In the genomic region with DNA sequence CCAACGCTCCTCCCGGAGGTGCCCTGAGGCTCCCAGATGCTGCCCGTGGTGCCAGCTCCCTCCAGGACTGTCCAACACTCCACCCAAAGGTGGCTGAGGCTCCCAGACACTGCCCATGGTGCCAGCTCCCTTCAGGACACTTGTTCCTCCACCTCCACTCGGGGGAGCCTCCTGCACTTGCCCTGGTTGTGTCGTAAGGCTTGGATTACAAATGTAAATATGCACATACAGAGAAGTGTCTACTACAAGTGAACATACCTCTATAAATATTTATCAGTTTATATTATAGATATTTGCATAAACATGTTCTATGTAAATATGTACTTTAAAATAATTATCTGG, we compare ENCODE assay signal across 22 cellular contexts.
DNase-seq lines count a peak whose midpoint lies in the region; ATAC-seq and TF ChIP-seq lines count a peak whose summit lies in the region.
"Had no signal": no experiment of that assay in that cellular context is flagged by ENCODE, and none has a peak within 500 bp of the region (broad histone marks: within the 10 kb centered on the region; RNA-seq: fewer than 3 reads in every experiment).

No MANE protein-coding gene starts in this region.

- no peak overlapping the region for H3K27ac ChIP-seq in BLaER1 treated with 17β-estradiol and CSF1 and Interleukin-3, amounts not matched to agents 10 nM and 100 nM
- H3K27ac ChIP-seq in OCI-LY3 (ENCODE audit: low read length), result no peak overlapping the region
- no peak overlapping the region for H3K27ac ChIP-seq in foreskin keratinocyte
- H3K27ac ChIP-seq: colonic mucosa, parathyroid adenoma, WERI-Rb-1 had no signal

- peak overlapping the region in 8 of 11 experiments; percentile 47 to 82 (median 74); a peak in 12 of 22 replicates for H3K4me2 ChIP-seq in BLaER1 treated with 17β-estradiol and CSF1 and Interleukin-3, amounts not matched to agents 10 nM and 100 nM
- H3K4me2 ChIP-seq in OCI-LY3 (ENCODE audit: low read length), result no peak overlapping the region

- H3K9me3 ChIP-seq in BLaER1 treated with 17β-estradiol and CSF1 and Interleukin-3, amounts not matched to agents 10 nM and 100 nM (replicated peaks in 1 of 11), result 0 out of 22 replicates have a peak, but pooled peaks cover 0 to 4% (median 0%) of the 10 kb centered on the region in 11 experiments
- no peaks in the 10 kb centered on the region for H3K9me3 ChIP-seq in OCI-LY3 (ENCODE audit: insufficient read depth, low read length)
- H3K9me3 ChIP-seq: colonic mucosa, SJSA1 had no signal

- H4K20me1 ChIP-seq in BLaER1 treated with 17β-estradiol and CSF1 and Interleukin-3, amounts not matched to agents 10 nM and 100 nM, result peaks cover 0 to 10% (median 0%) of the 10 kb centered on the region in 11 experiments; a peak in 2 of 22 replicates
- no peaks in the 10 kb centered on the region for H4K20me1 ChIP-seq in OCI-LY3 (ENCODE audit: insufficient read depth, low read length)

- peak overlapping the region; percentile 31 for H3K27ac Mint-ChIP-seq in osteocyte (ENCODE audit: unreplicated experiment)
- H3K27ac Mint-ChIP-seq: activated T-helper 2 cell treated with anti-CD3 and anti-CD28 coated beads, Interferon-gamma antibody, Interleukin-2, Interleukin-4, amounts not matched to agents 10 μg/mL and 5 μg/mL and 100 μg/mL, durations not matched to agents 14 hours and 24 hours and 36 hours; CD8-positive, alpha-beta memory T cell; immature natural killer cell; stimulated activated effector memory CD8-positive, alpha-beta T cell treated with anti-CD3 and anti-CD28 coated beads, Interleukin-12 subunit alpha, Interleukin-12 subunit beta, amount 100 ng/mL, for 72 hours; T-helper 17 cell had no signal

- peaks cover 16 to 85% (median 66%) of the 10 kb centered on the region in 10 experiments for H3K4me1 ChIP-seq in BLaER1 treated with 17β-estradiol and CSF1 and Interleukin-3, amounts not matched to agents 10 nM and 100 nM
- H3K4me1 ChIP-seq in OCI-LY3 (ENCODE audit: low read length) (peaks cover 30% of the 10 kb centered on the region), foreskin keratinocyte (peaks cover 2% of the 10 kb centered on the region)
- H3K4me1 ChIP-seq: colonic mucosa, parathyroid adenoma had no signal

- peak; percentile 7; the same call in 1 of the 2 replicates for TF ChIP-seq CTCF in OCI-LY3 (IDR thresholded peaks at IDR 0.05; ENCODE audit: low read depth, low read length)
- TF ChIP-seq CTCF in foreskin keratinocyte (conservative IDR thresholded peaks at IDR 0.05), result peak; percentile 33
- TF ChIP-seq CTCF in osteocyte (IDR thresholded peaks at IDR 0.05), result peak; percentile 10

- H3K27me3 Mint-ChIP-seq in osteocyte (ENCODE audit: unreplicated experiment), result no peaks in the 10 kb centered on the region
- H3K27me3 Mint-ChIP-seq: brain, T-helper 17 cell had no signal

- no peaks in the 10 kb centered on the region for H3K79me2 ChIP-seq in OCI-LY3 (ENCODE audit: low read length)
- H3K79me2 ChIP-seq: parathyroid adenoma had no signal

- DNase-seq in foreskin keratinocyte (no peak), osteocyte (ENCODE audit: extremely low spot score, unreplicated experiment) (no peak), NCI-H2081 treated with DMSO at 0.1 percent for 48 hours (lab: John Stamatoyannopoulos, UW) (no peak), NCI-H146 treated with DMSO at 0.1 percent for 48 hours (lab: John Stamatoyannopoulos, UW; ENCODE audit: unreplicated experiment) (no peak)
- DNase-seq: activated CD4-positive, alpha-beta T cell treated with anti-CD3 and anti-CD28 coated beads, Interleukin-2, amount 50 U/mL, for 1 hour; colonic mucosa; immature natural killer cell; NCI-H1417; NCI-H524 treated with DMSO at 0.1 percent for 48 hours; T-helper 17 cell had no signal

- no peaks in the 10 kb centered on the region for H3K9me3 Mint-ChIP-seq in osteocyte (ENCODE audit: unreplicated experiment)
- H3K9me3 Mint-ChIP-seq: activated T-helper 2 cell treated with anti-CD3 and anti-CD28 coated beads, Interferon-gamma antibody, Interleukin-2, Interleukin-4, amounts not matched to agents 10 μg/mL and 5 μg/mL and 100 μg/mL, durations not matched to agents 14 hours and 24 hours and 36 hours; brain; CD8-positive, alpha-beta memory T cell; immature natural killer cell; stimulated activated effector memory CD8-positive, alpha-beta T cell treated with anti-CD3 and anti-CD28 coated beads, Interleukin-12 subunit alpha, Interleukin-12 subunit beta, amount 100 ng/mL, for 72 hours had no signal

- no peak overlapping the region for H3K4me3 Mint-ChIP-seq in osteocyte (ENCODE audit: unreplicated experiment)
- H3K4me3 Mint-ChIP-seq: brain; CD8-positive, alpha-beta memory T cell; immature natural killer cell; stimulated activated effector memory CD8-positive, alpha-beta T cell treated with anti-CD3 and anti-CD28 coated beads, Interleukin-12 subunit alpha, Interleukin-12 subunit beta, amount 100 ng/mL, for 72 hours; T-helper 17 cell had no signal

- H3K36me3 ChIP-seq in BLaER1 treated with 17β-estradiol and CSF1 and Interleukin-3, amounts not matched to agents 10 nM and 100 nM, result no peaks in the 10 kb centered on the region
- H3K36me3 ChIP-seq in OCI-LY3 (replicated peaks; ENCODE audit: low read depth, low read length), result no peaks in the 10 kb centered on the region
- H3K36me3 ChIP-seq: colonic mucosa, SJSA1, WERI-Rb-1 had no signal

- peaks cover 26% of the 10 kb centered on the region for H3K4me1 Mint-ChIP-seq in osteocyte (ENCODE audit: unreplicated experiment)
- H3K4me1 Mint-ChIP-seq: CD8-positive, alpha-beta memory T cell; immature natural killer cell; stimulated activated effector memory CD8-positive, alpha-beta T cell treated with anti-CD3 and anti-CD28 coated beads, Interleukin-12 subunit alpha, Interleukin-12 subunit beta, amount 100 ng/mL, for 72 hours; T-helper 17 cell had no signal

- H3K9ac ChIP-seq in BLaER1 treated with 17β-estradiol and CSF1 and Interleukin-3, amounts not matched to agents 10 nM and 100 nM, result no peak overlapping the region; a peak in 1 of 22 replicates
- no peak overlapping the region for H3K9ac ChIP-seq in OCI-LY3 (ENCODE audit: low read length)
- H3K9ac ChIP-seq: parathyroid adenoma had no signal

- H3K27me3 ChIP-seq in BLaER1 treated with 17β-estradiol and CSF1 and Interleukin-3, amounts not matched to agents 10 nM and 100 nM, result peaks cover 0 to 16% (median 0%) of the 10 kb centered on the region in 11 experiments; a peak in 5 of 22 replicates
- H3K27me3 ChIP-seq in OCI-LY3 (ENCODE audit: low read depth, low read length) (no peaks in the 10 kb centered on the region), foreskin keratinocyte (peaks cover 19% of the 10 kb centered on the region)
- H3K27me3 ChIP-seq: colonic mucosa, SJSA1 had no signal

- no peak overlapping the region for H3K4me3 ChIP-seq in BLaER1 treated with 17β-estradiol and CSF1 and Interleukin-3, amounts not matched to agents 10 nM and 100 nM
- no peak overlapping the region for H3K4me3 ChIP-seq in OCI-LY3 (ENCODE audit: low read length)
- H3K4me3 ChIP-seq: colonic mucosa, lung, SJSA1 had no signal

- H3K36me3 Mint-ChIP-seq in osteocyte (ENCODE audit: unreplicated experiment), result no peaks in the 10 kb centered on the region
- H3K36me3 Mint-ChIP-seq: brain; immature natural killer cell; stimulated activated effector memory CD8-positive, alpha-beta T cell treated with anti-CD3 and anti-CD28 coated beads, Interleukin-12 subunit alpha, Interleukin-12 subunit beta, amount 100 ng/mL, for 72 hours had no signal

- ATAC-seq in foreskin keratinocyte (no peak), HG03108 (IDR thresholded peaks at IDR 0.05; ENCODE audit: unreplicated experiment) (no peak), HG03571 (IDR thresholded peaks at IDR 0.05; ENCODE audit: unreplicated experiment) (no peak)
- ATAC-seq: stimulated activated effector memory CD8-positive, alpha-beta T cell treated with anti-CD3 and anti-CD28 coated beads, Interleukin-12 subunit alpha, Interleukin-12 subunit beta, amount 100 ng/mL, for 72 hours; T-helper 17 cell had no signal

- H2AFZ ChIP-seq in OCI-LY3 (ENCODE audit: low read depth, low read length), result no peak overlapping the region
- H2AFZ ChIP-seq: parathyroid adenoma had no signal
